In genomic region chr9:89436963-89437625, GRCh38 we compare ENCODE assay signal across 8 cellular contexts.
DNase-seq lines count a peak whose midpoint lies in the region; ATAC-seq lines count a peak whose summit lies in the region.

No MANE protein-coding gene starts in this region.

- H3K9me3 Mint-ChIP-seq in activated CD4-positive, alpha-beta T cell treated with anti-CD3 and anti-CD28 coated beads, Interleukin-2, amount 10 ng/mL, durations not matched to agents 7 days and 5 days = no peaks in the 10 kb centered on the region

- H3K4me1 Mint-ChIP-seq in activated CD4-positive, alpha-beta T cell treated with anti-CD3 and anti-CD28 coated beads, Interleukin-2, amount 10 ng/mL, durations not matched to agents 7 days and 5 days = peaks cover 86% of the 10 kb centered on the region

- peaks cover 53% of the 10 kb centered on the region for H3K36me3 Mint-ChIP-seq in activated CD4-positive, alpha-beta T cell treated with anti-CD3 and anti-CD28 coated beads, Interleukin-2, amount 10 ng/mL, durations not matched to agents 7 days and 5 days (ENCODE audit: low read depth)

- H3K4me1 ChIP-seq in iPS-20b (ENCODE audit: insufficient read depth, low read length) = peaks cover 37% of the 10 kb centered on the region; the same call in 1 of the 2 replicates

- peak; percentile 87 for DNase-seq in Jurkat, Clone E6-1 (ENCODE audit: low read depth, low spot score)
- peak; percentile 58 for DNase-seq in activated CD4-positive, alpha-beta T cell treated with anti-CD3 and anti-CD28 coated beads, Interleukin-2, amount 10 ng/mL, durations not matched to agents 7 days and 5 days
- no peak for DNase-seq in NCI-H2227 treated with DMSO at 0.1 percent for 48 hours (lab: John Stamatoyannopoulos, UW)

- POLR2A ChIA-PET in activated CD4-positive, alpha-beta T cell treated with anti-CD3 and anti-CD28 coated beads, Interleukin-2, amount 10 ng/mL, durations not matched to agents 7 days and 5 days (lab: Charles Lee) = no interaction called here

- H3K27me3 ChIP-seq in iPS-20b (ENCODE audit: insufficient read depth, low read length) = no peaks in the 10 kb centered on the region

- CTCF ChIA-PET in activated CD4-positive, alpha-beta T cell treated with anti-CD3 and anti-CD28 coated beads, Interleukin-2, amount 10 ng/mL, durations not matched to agents 7 days and 5 days (lab: Charles Lee) = interaction anchor here (0.8 to 2.1 kb wide), 3 partner anchors 8 to 94 kb away, joined by 3 to 8 read pairs (median 5); no protein-coding TSS in a partner anchor

- no peaks in the 10 kb centered on the region for H3K36me3 ChIP-seq in iPS-20b (ENCODE audit: insufficient read depth, low read depth, low read length)

- peak overlapping the region; percentile 89 for H3K27ac Mint-ChIP-seq in activated CD4-positive, alpha-beta T cell treated with anti-CD3 and anti-CD28 coated beads, Interleukin-2, amount 10 ng/mL, durations not matched to agents 7 days and 5 days

- no peak overlapping the region for H3K4me3 ChIP-seq in Jurkat, Clone E6-1 (ENCODE audit: low read length)
- H3K4me3 ChIP-seq in iPS-20b (ENCODE audit: low read length) = no peak overlapping the region

- H3K4me3 Mint-ChIP-seq in activated CD4-positive, alpha-beta T cell treated with anti-CD3 and anti-CD28 coated beads, Interleukin-2, amount 10 ng/mL, durations not matched to agents 7 days and 5 days = no peak overlapping the region

- peak overlapping the region; percentile 98 for H3K27ac ChIP-seq in iPS-20b (ENCODE audit: low read length)

- H3K9ac ChIP-seq in iPS-20b (ENCODE audit: low read depth, low read length) = peak overlapping the region; percentile 71; the same call in 1 of the 2 replicates

- no peaks in the 10 kb centered on the region for H3K27me3 Mint-ChIP-seq in activated CD4-positive, alpha-beta T cell treated with anti-CD3 and anti-CD28 coated beads, Interleukin-2, amount 10 ng/mL, durations not matched to agents 7 days and 5 days

- ATAC-seq in GM18870 (IDR thresholded peaks at IDR 0.05; ENCODE audit: unreplicated experiment) = peak; percentile 29
- no peak for ATAC-seq in HG03521 (IDR thresholded peaks at IDR 0.05; ENCODE audit: unreplicated experiment)
- no peak for ATAC-seq in HG02938 (IDR thresholded peaks at IDR 0.05; ENCODE audit: unreplicated experiment)
- ATAC-seq in HG02970 (IDR thresholded peaks at IDR 0.05; ENCODE audit: low FRiP score, unreplicated experiment) = no peak

- no peaks in the 10 kb centered on the region for H3K9me3 ChIP-seq in iPS-20b (ENCODE audit: insufficient read depth, low read depth, low read length)
